Comparison of ENCODE assay signal across 22 cellular contexts in genomic region chr13:99043700-99044300, GRCh38.
DNase-seq lines count a peak whose midpoint lies in the region; ATAC-seq, FAIRE-seq and TF ChIP-seq lines count a peak whose summit lies in the region.
"Had no signal": no experiment of that assay in that cellular context is flagged by ENCODE, and none has a peak within 500 bp of the region (broad histone marks: within the 10 kb centered on the region; RNA-seq: fewer than 3 reads in every experiment).

No MANE protein-coding gene starts in this region.

- H3K4me1 Mint-ChIP-seq in activated CD4-positive, alpha-beta T cell treated with anti-CD3 and anti-CD28 coated beads, Interleukin-2, amount 10 ng/mL, durations not matched to agents 24 days and 14 days, result peaks cover 70% of the 10 kb centered on the region
- peaks cover 12% of the 10 kb centered on the region for H3K4me1 Mint-ChIP-seq in astrocyte (ENCODE audit: low read depth, unreplicated experiment)
- peaks cover 39 to 85% (median 78%) of the 10 kb centered on the region in 4 donors for H3K4me1 Mint-ChIP-seq in naive thymus-derived CD8-positive, alpha-beta T cell

- H3K27ac Mint-ChIP-seq in activated CD4-positive, alpha-beta T cell treated with anti-CD3 and anti-CD28 coated beads, Interleukin-2, amount 10 ng/mL, durations not matched to agents 24 days and 14 days, result peak overlapping the region; percentile 90
- H3K27ac Mint-ChIP-seq in astrocyte (ENCODE audit: unreplicated experiment), result no peak overlapping the region
- peak overlapping the region; percentile 92 to 98 (median 96) for H3K27ac Mint-ChIP-seq in naive thymus-derived CD8-positive, alpha-beta T cell

- CTCF ChIA-PET in HEK293 (lab: Yijun Ruan, JAX), result interaction anchor here (0.5 kb wide), 1 partner anchor 11 kb away, joined by 3 read pairs; no protein-coding TSS in a partner anchor

- TF ChIP-seq CTCF in HEK293 (tag by site-specific recombination; IDR thresholded peaks at IDR 0.05) (no peak), astrocyte (IDR thresholded peaks at IDR 0.05; ENCODE audit: insufficient read depth, low read depth, low read length) (no peak)

- H4K20me1 ChIP-seq in astrocyte (ENCODE audit: insufficient read depth, low read length), result no peaks in the 10 kb centered on the region

- no peak for DNase-seq in activated CD4-positive, alpha-beta T cell treated with anti-CD3 and anti-CD28 coated beads, Interleukin-2, amount 10 ng/mL, durations not matched to agents 24 days and 14 days
- no peak for DNase-seq in activated CD4-positive, alpha-beta T cell treated with anti-CD3 and anti-CD28 coated beads, Interleukin-2, amount 50 U/mL, for 4 hours
- DNase-seq in astrocyte (ENCODE audit: low read depth) (peak; percentile 53), HK-2 (ENCODE audit: unreplicated experiment) (no peak), DMS53 treated with DMSO at 0.1 percent for 48 hours (lab: John Stamatoyannopoulos, UW; ENCODE audit: unreplicated experiment) (no peak)
- DNase-seq in naive thymus-derived CD8-positive, alpha-beta T cell, result no peak
- DNase-seq: BE2C; DMS153; gastrocnemius medialis; islet precursor cell; MM.1S; NCI-H1436 treated with DMSO at 0.1 percent for 48 hours; ovary; right lobe of liver; stimulated activated CD4-positive, alpha-beta T cell treated with anti-CD3 and anti-CD28 coated beads, Interleukin-15, amount 100 ng/mL, for 24 hours had no signal

- no peaks in the 10 kb centered on the region for H3K9me3 ChIP-seq in HEK293 (ENCODE audit: control insufficient read depth, insufficient read depth, low read depth, low read length)
- no peaks in the 10 kb centered on the region for H3K9me3 ChIP-seq in astrocyte (ENCODE audit: insufficient read depth, low read depth, low read length)
- H3K9me3 ChIP-seq: BE2C, gastrocnemius medialis, ovary, right lobe of liver had no signal

- H3K4me2 ChIP-seq in astrocyte (ENCODE audit: low read length), result no peak overlapping the region

- no peak for FAIRE-seq in astrocyte (lab: Jason Lieb, UNC)
- FAIRE-seq: bronchial epithelial cell, GM12892, H1 had no signal

- ATAC-seq in naive thymus-derived CD8-positive, alpha-beta T cell, result no peak
- ATAC-seq in GM19395 (IDR thresholded peaks at IDR 0.05; ENCODE audit: unreplicated experiment), result no peak
- ATAC-seq: gastrocnemius medialis, right lobe of liver had no signal

- intact Hi-C loops in activated CD4-positive, alpha-beta T cell treated with anti-CD3 and anti-CD28 coated beads, Interleukin-2, amount 10 ng/mL, durations not matched to agents 24 days and 14 days (cut with micrococcal nuclease), result loop anchor here (10.0 kb wide), 1 partner anchor 81 kb away; no protein-coding TSS in a partner anchor

- POLR2A ChIA-PET in HEK293 (lab: Yijun Ruan, JAX), result no interaction called here
- POLR2A ChIA-PET in naive thymus-derived CD8-positive, alpha-beta T cell (lab: Charles Lee), result interaction anchor here (0.8 to 11.7 kb wide), 5 partner anchors 10 to 56 kb away, joined by 3 to 194 read pairs (median 3); no protein-coding TSS in a partner anchor

- H3K27me3 Mint-ChIP-seq in activated CD4-positive, alpha-beta T cell treated with anti-CD3 and anti-CD28 coated beads, Interleukin-2, amount 10 ng/mL, durations not matched to agents 24 days and 14 days, result no peaks in the 10 kb centered on the region
- H3K27me3 Mint-ChIP-seq in astrocyte (ENCODE audit: low read depth, unreplicated experiment), result no peaks in the 10 kb centered on the region
- peaks cover 0 to 15% (median 0%) of the 10 kb centered on the region in 5 donors for H3K27me3 Mint-ChIP-seq in naive thymus-derived CD8-positive, alpha-beta T cell

- H3K4me3 Mint-ChIP-seq in activated CD4-positive, alpha-beta T cell treated with anti-CD3 and anti-CD28 coated beads, Interleukin-2, amount 10 ng/mL, durations not matched to agents 24 days and 14 days, result peak overlapping the region; percentile 73
- no peak overlapping the region for H3K4me3 Mint-ChIP-seq in astrocyte (ENCODE audit: unreplicated experiment)
- peak overlapping the region in 6 of 10 donors; percentile 33 to 82 (median 52) for H3K4me3 Mint-ChIP-seq in naive thymus-derived CD8-positive, alpha-beta T cell

- no peak overlapping the region for H3K27ac ChIP-seq in HEK293 (ENCODE audit: extremely low read depth, low read depth, low read length)
- H3K27ac ChIP-seq in astrocyte (ENCODE audit: low read depth, low read length), result no peak overlapping the region
- H3K27ac ChIP-seq: gastrocnemius medialis, ovary, right lobe of liver had no signal

- H3K4me1 ChIP-seq in HEK293 (ENCODE audit: control insufficient read depth, insufficient read depth, low read length) (no peaks in the 10 kb centered on the region), astrocyte (ENCODE audit: insufficient read depth, low read length) (peaks cover 18% of the 10 kb centered on the region)
- H3K4me1 ChIP-seq: BE2C, right lobe of liver had no signal

- H3K9ac ChIP-seq in astrocyte (ENCODE audit: low read length), result no peak overlapping the region

- peaks cover 22% of the 10 kb centered on the region for H3K36me3 Mint-ChIP-seq in activated CD4-positive, alpha-beta T cell treated with anti-CD3 and anti-CD28 coated beads, Interleukin-2, amount 10 ng/mL, durations not matched to agents 24 days and 14 days (ENCODE audit: low read depth)
- H3K36me3 Mint-ChIP-seq in astrocyte (ENCODE audit: low read depth, unreplicated experiment), result no peaks in the 10 kb centered on the region
- peaks cover 0 to 4% (median 0%) of the 10 kb centered on the region in 3 donors for H3K36me3 Mint-ChIP-seq in naive thymus-derived CD8-positive, alpha-beta T cell

- H3K79me2 ChIP-seq in astrocyte (ENCODE audit: insufficient read depth, low read length), result peaks cover 3% of the 10 kb centered on the region

- no peaks in the 10 kb centered on the region for H3K36me3 ChIP-seq in HEK293 (ENCODE audit: control insufficient read depth in 2 of 2, insufficient read depth in 1 of 2, low read length in 2 of 2)
- no peaks in the 10 kb centered on the region for H3K36me3 ChIP-seq in astrocyte (ENCODE audit: insufficient read depth, low read length)
- H3K36me3 ChIP-seq: BE2C, gastrocnemius medialis, ovary, right lobe of liver had no signal

- H3K9me3 Mint-ChIP-seq in activated CD4-positive, alpha-beta T cell treated with anti-CD3 and anti-CD28 coated beads, Interleukin-2, amount 10 ng/mL, durations not matched to agents 24 days and 14 days, result no peaks in the 10 kb centered on the region
- peaks cover 2% of the 10 kb centered on the region for H3K9me3 Mint-ChIP-seq in astrocyte (ENCODE audit: unreplicated experiment)
- no peaks in the 10 kb centered on the region for H3K9me3 Mint-ChIP-seq in naive thymus-derived CD8-positive, alpha-beta T cell
- H3K9me3 Mint-ChIP-seq: activated T-helper 1 cell treated with anti-CD3 and anti-CD28 coated beads, Interleukin-12 subunit alpha, Interleukin-12 subunit beta, Interleukin-2, Interleukin-4 antibody, amounts not matched to agents 30 ng/mL and 10 ng/mL and 1 ng/mL, durations not matched to agents 14 hours and 24 hours and 36 hours had no signal

- H3K27me3 ChIP-seq in astrocyte (ENCODE audit: insufficient read depth, low read length), result no peaks in the 10 kb centered on the region
- H3K27me3 ChIP-seq: gastrocnemius medialis, ovary, right lobe of liver had no signal

- H3K4me3 ChIP-seq in HEK293 (ENCODE audit: low read depth, low read length) (no peak overlapping the region), astrocyte (ENCODE audit: insufficient read depth, low read depth, low read length) (no peak overlapping the region)
- H3K4me3 ChIP-seq: gastrocnemius medialis, lung, ovary, right lobe of liver had no signal

- no peak overlapping the region for H2AFZ ChIP-seq in astrocyte (ENCODE audit: low read depth, low read length)

TF ChIP-seq in HEK293, 187 proteins besides CTCF, POLR2A, EP300 and RAD21:
- TF ChIP-seq, protein P1, sequence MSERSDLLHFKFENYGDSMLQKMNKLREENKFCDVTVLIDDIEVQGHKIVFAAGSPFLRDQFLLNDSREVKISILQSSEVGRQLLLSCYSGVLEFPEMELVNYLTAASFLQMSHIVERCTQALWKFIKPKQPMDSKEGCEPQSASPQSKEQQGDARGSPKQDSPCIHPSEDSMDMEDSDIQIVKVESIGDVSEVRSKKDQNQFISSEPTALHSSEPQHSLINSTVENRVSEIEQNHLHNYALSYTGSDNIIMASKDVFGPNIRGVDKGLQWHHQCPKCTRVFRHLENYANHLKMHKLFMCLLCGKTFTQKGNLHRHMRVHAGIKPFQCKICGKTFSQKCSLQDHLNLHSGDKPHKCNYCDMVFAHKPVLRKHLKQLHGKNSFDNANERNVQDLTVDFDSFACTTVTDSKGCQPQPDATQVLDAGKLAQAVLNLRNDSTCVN (tag by site-specific recombination; optimal IDR thresholded peaks at IDR 0.05), result no peak
- TF ChIP-seq FEZF1 (tag by site-specific recombination; IDR thresholded peaks at IDR 0.05) (peak; percentile 33; the same call in 1 of the 2 replicates), ZNF558 (tag by site-specific recombination; IDR thresholded peaks at IDR 0.05) (no peak), ZFHX2 (tag by site-specific recombination; conservative IDR thresholded peaks at IDR 0.05) (peak; percentile 23; the same call in 1 of the 2 replicates)
